ENCODE assay signal across 8 cellular contexts in the genomic region with DNA sequence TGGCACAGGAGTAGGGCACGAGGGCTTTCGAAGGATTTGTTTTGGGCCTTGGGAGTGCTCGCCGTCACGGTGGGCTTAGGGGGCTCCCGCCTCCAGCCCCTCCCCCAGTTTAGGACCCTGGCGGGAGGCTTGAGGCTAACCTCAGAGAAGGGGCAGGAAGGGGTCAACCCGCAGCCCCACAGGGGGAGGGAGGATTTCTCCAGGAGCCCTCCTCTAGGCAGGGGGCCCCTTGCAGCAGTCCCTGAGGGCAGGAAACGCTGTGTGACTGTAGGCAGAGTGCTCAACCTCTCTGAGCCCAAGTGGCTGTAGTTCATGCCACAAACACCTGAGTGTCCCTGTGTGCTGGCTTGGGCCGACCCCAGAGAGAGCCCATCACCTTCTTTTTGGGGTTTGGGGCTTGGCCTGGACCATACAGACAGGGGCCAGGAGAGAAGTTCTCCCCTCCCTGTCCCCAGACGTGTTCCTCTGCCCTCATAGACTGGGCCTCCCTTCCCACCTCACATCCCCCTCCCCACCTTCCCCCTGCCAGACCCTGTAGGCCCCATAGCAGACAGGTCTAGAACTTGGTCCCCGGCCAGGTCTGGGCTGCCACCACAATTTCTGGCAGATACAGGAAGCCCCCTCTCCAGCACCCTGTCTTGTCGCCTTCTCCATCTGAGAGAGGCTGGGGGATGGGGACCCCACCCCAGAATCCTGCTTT. TPM values are rescaled to one million over a fixed set of nuclear protein-coding genes. Genes with fewer than 3 reads are reported as not detected.
DNase-seq lines count a peak whose midpoint lies in the region; ATAC-seq and TF ChIP-seq lines count a peak whose summit lies in the region.

No MANE protein-coding gene starts in this region.

- H3K9me3 Mint-ChIP-seq in activated CD4-positive, alpha-beta T cell treated with anti-CD3 and anti-CD28 coated beads, Interleukin-2, amount 10 ng/mL, durations not matched to agents 7 days and 5 days: no peaks in the 10 kb centered on the region
- no peaks in the 10 kb centered on the region for H3K9me3 Mint-ChIP-seq in activated B cell treated with CpG ODN at 0.5 μM for 24 hours

- POLR2A ChIA-PET in activated CD4-positive, alpha-beta T cell treated with anti-CD3 and anti-CD28 coated beads, Interleukin-2, amount 10 ng/mL, durations not matched to agents 7 days and 5 days (lab: Charles Lee): no interaction called here
- POLR2A ChIA-PET in activated B cell treated with CpG ODN at 0.5 μM for 24 hours (lab: Charles Lee): interaction anchor here (0.6 to 2.3 kb wide), 2 partner anchors 11 to 158 kb away, joined by 9 to 12 read pairs; partner anchors contain the start of gene SSBP4
- POLR2A ChIA-PET in GM10248 (lab: Yijun Ruan, JAX): no interaction called here

- intact Hi-C loops in activated B cell treated with CpG ODN at 0.5 μM for 24 hours (cut with micrococcal nuclease): loop anchor here (1.0 kb wide), 1 partner anchor 7 kb away; no protein-coding TSS in a partner anchor

- TF ChIP-seq CTCF in activated B cell treated with CpG ODN at 0.5 μM for 24 hours (IDR thresholded peaks at IDR 0.05) (no peak), GM10248 (IDR thresholded peaks at IDR 0.05; ENCODE audit: control extremely low read depth, extremely low read depth, low read depth, missing control alignments) (no peak)

- peak overlapping the region; percentile 50 for H3K27ac ChIP-seq in temporal lobe (ENCODE audit: low read depth, low read length)

- no peaks in the 10 kb centered on the region for H3K9me3 ChIP-seq in iPS-18c (ENCODE audit: control insufficient read depth, insufficient read depth, low read length)

- in situ Hi-C loops in KBM-7 (cut with MboI; ENCODE audit: low pct_unique_long_range_greater_than_20kb, low sequenced_read_pairs): no loop called here

- no peak for ATAC-seq in activated B cell treated with CpG ODN at 0.5 μM for 24 hours (ENCODE audit: low read depth)
- no peak for ATAC-seq in HG02759 (IDR thresholded peaks at IDR 0.05; ENCODE audit: unreplicated experiment)

- peaks cover 40% of the 10 kb centered on the region for H3K4me1 Mint-ChIP-seq in activated CD4-positive, alpha-beta T cell treated with anti-CD3 and anti-CD28 coated beads, Interleukin-2, amount 10 ng/mL, durations not matched to agents 7 days and 5 days
- peaks cover 30% of the 10 kb centered on the region for H3K4me1 Mint-ChIP-seq in activated B cell treated with CpG ODN at 0.5 μM for 24 hours

- peak; percentile 50 for DNase-seq in activated CD4-positive, alpha-beta T cell treated with anti-CD3 and anti-CD28 coated beads, Interleukin-2, amount 10 ng/mL, durations not matched to agents 7 days and 5 days
- no peak for DNase-seq in activated CD4-positive, alpha-beta T cell treated with anti-CD3 and anti-CD28 coated beads for 48 hours
- no peak for DNase-seq in activated B cell treated with CpG ODN at 0.5 μM for 24 hours
- DNase-seq in KBM-7: no peak
- no peak for DNase-seq in GM10248 (ENCODE audit: extremely low spot score)

- peak overlapping the region; percentile 71 for H3K4me3 ChIP-seq in iPS-18c (ENCODE audit: insufficient read depth, low read depth, low read length)

- no peaks in the 10 kb centered on the region for H3K27me3 Mint-ChIP-seq in activated CD4-positive, alpha-beta T cell treated with anti-CD3 and anti-CD28 coated beads, Interleukin-2, amount 10 ng/mL, durations not matched to agents 7 days and 5 days
- H3K27me3 Mint-ChIP-seq in activated B cell treated with CpG ODN at 0.5 μM for 24 hours: no peaks in the 10 kb centered on the region

- peak overlapping the region; percentile 87 for H3K27ac Mint-ChIP-seq in activated CD4-positive, alpha-beta T cell treated with anti-CD3 and anti-CD28 coated beads, Interleukin-2, amount 10 ng/mL, durations not matched to agents 7 days and 5 days
- H3K27ac Mint-ChIP-seq in activated B cell treated with CpG ODN at 0.5 μM for 24 hours: peak overlapping the region; percentile 72

- CTCF ChIA-PET in activated CD4-positive, alpha-beta T cell treated with anti-CD3 and anti-CD28 coated beads, Interleukin-2, amount 10 ng/mL, durations not matched to agents 7 days and 5 days (lab: Charles Lee): interaction anchor here (3.2 kb wide), 1 partner anchor 10 kb away, joined by 13 read pairs; the partner anchor contains the start of gene SSBP4
- CTCF ChIA-PET in activated B cell treated with CpG ODN at 0.5 μM for 24 hours (lab: Charles Lee): interaction anchor here (1.7 kb wide), 1 partner anchor 12 kb away, joined by 5 read pairs; no protein-coding TSS in a partner anchor
- CTCF ChIA-PET in GM10248 (lab: Yijun Ruan, JAX): interaction anchor here (2.3 kb wide), 1 partner anchor 11 kb away, joined by 16 read pairs; the partner anchor contains the start of gene SSBP4

- peaks cover 14% of the 10 kb centered on the region for H3K36me3 Mint-ChIP-seq in activated CD4-positive, alpha-beta T cell treated with anti-CD3 and anti-CD28 coated beads, Interleukin-2, amount 10 ng/mL, durations not matched to agents 7 days and 5 days (ENCODE audit: low read depth)
- H3K36me3 Mint-ChIP-seq in activated B cell treated with CpG ODN at 0.5 μM for 24 hours (ENCODE audit: low read depth): no peaks in the 10 kb centered on the region

- H3K4me3 Mint-ChIP-seq in activated CD4-positive, alpha-beta T cell treated with anti-CD3 and anti-CD28 coated beads, Interleukin-2, amount 10 ng/mL, durations not matched to agents 7 days and 5 days: peak overlapping the region; percentile 70
- H3K4me3 Mint-ChIP-seq in activated B cell treated with CpG ODN at 0.5 μM for 24 hours: peak overlapping the region; percentile 69

RNA-seq across cellular contexts. Expression of gene ISYNA1, which starts 8.1 kb away (rescaled TPM):
- total RNA-seq in activated CD4-positive, alpha-beta T cell treated with anti-CD3 and anti-CD28 coated beads, Interleukin-2, amount 10 ng/mL, durations not matched to agents 7 days and 5 days: 10 to 100 TPM; 10.7 to 12.1 TPM
- total RNA-seq in activated B cell treated with CpG ODN at 0.5 μM for 24 hours: 5.1 and 6.3 TPM in 2 replicates
- 80.4 TPM for total RNA-seq in temporal lobe

RNA-seq across cellular contexts. Expression of gene SSBP4, which starts 10.7 kb away (rescaled TPM):
- total RNA-seq in activated CD4-positive, alpha-beta T cell treated with anti-CD3 and anti-CD28 coated beads, Interleukin-2, amount 10 ng/mL, durations not matched to agents 7 days and 5 days: 100 to 1,000 TPM; 112 to 123 TPM
- total RNA-seq in activated B cell treated with CpG ODN at 0.5 μM for 24 hours (28.5 and 36.6 TPM in 2 replicates), temporal lobe (52.1 TPM)

RNA-seq across cellular contexts. Expression of gene LRRC25, which starts 32.4 kb away (rescaled TPM):
- not detected for total RNA-seq in activated CD4-positive, alpha-beta T cell treated with anti-CD3 and anti-CD28 coated beads, Interleukin-2, amount 10 ng/mL, durations not matched to agents 7 days and 5 days
- 0.47 and 0.88 TPM in 2 replicates for total RNA-seq in activated B cell treated with CpG ODN at 0.5 μM for 24 hours
- 0.25 TPM for total RNA-seq in temporal lobe

RNA-seq across cellular contexts. Expression of gene GDF15, which starts 43.9 kb away (rescaled TPM):
- total RNA-seq in activated CD4-positive, alpha-beta T cell treated with anti-CD3 and anti-CD28 coated beads, Interleukin-2, amount 10 ng/mL, durations not matched to agents 7 days and 5 days: not detected
- total RNA-seq in activated B cell treated with CpG ODN at 0.5 μM for 24 hours: not detected in 2 replicates
- 0.74 TPM for total RNA-seq in temporal lobe
